Comparison of ENCODE assay signal across 8 cellular contexts in genomic region chr3:42066516-42067181, GRCh38. TPM values are rescaled to one million over a fixed set of nuclear protein-coding genes. Genes with fewer than 3 reads are reported as not detected.
DNase-seq lines count a peak whose midpoint lies in the region; ATAC-seq and TF ChIP-seq lines count a peak whose summit lies in the region.

No MANE protein-coding gene starts in this region.

- POLR2A ChIA-PET in CD8-positive, alpha-beta memory T cell (lab: Charles Lee), result no interaction called here

- H3K36me3 Mint-ChIP-seq in CD8-positive, alpha-beta memory T cell, result no peaks in the 10 kb centered on the region

- intact Hi-C loops in transverse colon (cut with DNase I; ENCODE audit: low total_unique reads), result no loop called here

- no peaks in the 10 kb centered on the region for H3K27me3 ChIP-seq in transverse colon
- H3K27me3 ChIP-seq in CD8-positive, alpha-beta memory T cell (ENCODE audit: insufficient read depth, low read length, poor library complexity, severe bottlenecking), result no peaks in the 10 kb centered on the region

- TF ChIP-seq EP300 in transverse colon (IDR thresholded peaks at IDR 0.05; ENCODE audit: low read depth), result no peak

- no peaks in the 10 kb centered on the region for H3K36me3 ChIP-seq in transverse colon
- H3K36me3 ChIP-seq in CD8-positive, alpha-beta memory T cell (ENCODE audit: insufficient read depth, low read length), result no peaks in the 10 kb centered on the region

- TF ChIP-seq POLR2A in transverse colon (IDR thresholded peaks at IDR 0.05), result no peak

- ATAC-seq in HG03135 (IDR thresholded peaks at IDR 0.05; ENCODE audit: unreplicated experiment), result no peak

- peak overlapping the region in 3 of 8 donors; percentile 17 to 61 (median 32) for H3K27ac Mint-ChIP-seq in CD8-positive, alpha-beta memory T cell

- no peaks in the 10 kb centered on the region for H3K27me3 Mint-ChIP-seq in CD8-positive, alpha-beta memory T cell

- H3K4me1 ChIP-seq in transverse colon, result peaks cover 49 to 75% (median 61%) of the 10 kb centered on the region in 4 donors
- peaks cover under 1% of the 10 kb centered on the region for H3K4me1 ChIP-seq in CD8-positive, alpha-beta memory T cell (ENCODE audit: insufficient read depth, low read length)

- 36 to 58% (median 36%) methylated on average over 7 of the region's 7 CpGs for WGBS in adipose tissue, 3 donors
- WGBS in transverse colon (ENCODE audit: low coverage in 1 of 2), 2 donors, result 46 to 56% methylated on average over 5 to 7 of the region's 7 CpGs

- peak in 2 of 3 experiments; percentile 39 to 75 for DNase-seq in NCI-H1417 (lab: John Stamatoyannopoulos, UW)
- DNase-seq in NCI-H1417 treated with DMSO at 0.1 percent for 48 hours (lab: John Stamatoyannopoulos, UW), result no peak
- DNase-seq in iPS-NIHi11 (ENCODE audit: low spot score), result peak; percentile 48
- DNase-seq in transverse colon, result no peak
- DNase-seq in SIG-M5 (lab: John Stamatoyannopoulos, UW), result no peak
- no peak for DNase-seq in CD8-positive, alpha-beta memory T cell

- CTCF ChIA-PET in CD8-positive, alpha-beta memory T cell (lab: Charles Lee), result interaction anchor here (1.0 kb wide), 1 partner anchor 34 kb away, joined by 3 read pairs; no protein-coding TSS in a partner anchor

- peaks cover 9 to 48% (median 30%) of the 10 kb centered on the region in 3 donors for H3K4me1 Mint-ChIP-seq in CD8-positive, alpha-beta memory T cell

- H3K27ac ChIP-seq in adipose tissue (ENCODE audit: low read depth, low read length) (peak overlapping the region; percentile 87), transverse colon (peak overlapping the region; percentile 64 to 84 (median 70))
- H3K27ac ChIP-seq in CD8-positive, alpha-beta memory T cell (ENCODE audit: low read depth, low read length), result no peak overlapping the region

- no peak overlapping the region for H3K4me3 ChIP-seq in transverse colon
- H3K4me3 ChIP-seq in CD8-positive, alpha-beta memory T cell (ENCODE audit: low read length), result no peak overlapping the region

- in situ Hi-C loops in transverse colon (cut with MboI; ENCODE audit: low pct_ligation_motif_present in 1 of 4, low pct_unique_long_range_greater_than_20kb in 1 of 4, low sequenced_read_pairs in 3 of 4), result no loop called here

- no peaks in the 10 kb centered on the region for H3K9me3 ChIP-seq in transverse colon
- H3K9me3 ChIP-seq in CD8-positive, alpha-beta memory T cell (ENCODE audit: low read length), result no peaks in the 10 kb centered on the region

- no peak for TF ChIP-seq CTCF in transverse colon (IDR thresholded peaks at IDR 0.05)

- no peak overlapping the region for H3K4me3 Mint-ChIP-seq in CD8-positive, alpha-beta memory T cell

- H3K9me3 Mint-ChIP-seq in CD8-positive, alpha-beta memory T cell, result no peaks in the 10 kb centered on the region

RNA-seq across cellular contexts. Expression of gene TRAK1, which starts 24.5 kb away (rescaled TPM):
- polyA plus RNA-seq in adipose tissue, result 10 to 100 TPM in 2 of 3 donors, 1 to 10 TPM in 1; 6.8 to 16.7 (median 10.5) TPM
- 100 to 1,000 TPM in 3 of 4 donors, 10 to 100 TPM in 1; 91.7 to 247 (median 115) TPM for total RNA-seq in transverse colon
- 10 to 100 TPM; 19.7 to 20.0 TPM for total RNA-seq in CD8-positive, alpha-beta memory T cell
- 10.4 TPM for polyA plus RNA-seq in CD8-positive, alpha-beta memory T cell

Comparison
In these comparisons a context has a peak if more than half of its experiments do, and no peak if none do; other contexts are left out.
1. DNase-seq: peak in NCI-H1417 (2 of 3) and iPS-NIHi11 (single experiment); none in NCI-H1417 treated with DMSO at 0.1 percent for 48 hours (single experiment), transverse colon (single experiment), SIG-M5 (single experiment) and CD8-positive, alpha-beta memory T cell (0 of 5).
2. RNA of gene TRAK1, which starts 24.5 kb away (total RNA-seq): 91.7 to 247 TPM in transverse colon; 19.7 to 20.0 TPM in CD8-positive, alpha-beta memory T cell; every median in the first group is over 4 times any median in the second.